In genomic region chr12:11648514-11649412, GRCh38 we compare ENCODE assay signal across 8 cellular contexts. TPM values are rescaled to one million over a fixed set of nuclear protein-coding genes. Genes with fewer than 3 reads are reported as not detected.
A peak's percentile ranks its signal among the peaks of the same experiment; 100 is the strongest.
DNase-seq lines count a peak whose midpoint lies in the region; ATAC-seq, FAIRE-seq and TF ChIP-seq lines count a peak whose summit lies in the region.

No MANE protein-coding gene starts in this region.

- H3K27ac ChIP-seq in angular gyrus (ENCODE audit: low read depth, low read length) = peak overlapping the region; percentile 88
- H3K27ac ChIP-seq in right atrium auricular region = peak overlapping the region; percentile 93 to 95

- H3K36me3 ChIP-seq in right atrium auricular region = no peaks in the 10 kb centered on the region

- DNase-seq in GM12892 (ENCODE audit: insufficient read length) = peak; percentile 59
- DNase-seq in NCI-H1417 (lab: John Stamatoyannopoulos, UW) = peak; percentile 76 to 97 (median 96)
- DNase-seq in T-helper 1 cell = peak; percentile 47 to 84 (median 60)
- DNase-seq in right atrium auricular region (ENCODE audit: low spot score) = peak; percentile 78
- peak; percentile 77 for DNase-seq in putamen (ENCODE audit: low spot score)
- no peak for DNase-seq in cerebellar nuclear complex (lab: John Stamatoyannopoulos, UW)

- TF ChIP-seq CTCF in right atrium auricular region (IDR thresholded peaks at IDR 0.05) = peak in 1 of 2 donors; percentile 29

- no peaks in the 10 kb centered on the region for H3K9me3 ChIP-seq in right atrium auricular region

- ATAC-seq in HG02759 (IDR thresholded peaks at IDR 0.05; ENCODE audit: unreplicated experiment) = peak; percentile 37

- no peaks in the 10 kb centered on the region for H3K27me3 ChIP-seq in right atrium auricular region

- peaks cover 0 to 28% of the 10 kb centered on the region in 2 donors for H3K4me1 ChIP-seq in right atrium auricular region

- FAIRE-seq in GM12892 (lab: Jason Lieb, UNC) = peak; percentile 86

- peak overlapping the region; percentile 72 to 80 for H3K4me3 ChIP-seq in right atrium auricular region

- TF ChIP-seq POLR2A in GM12892 (IDR thresholded peaks at IDR 0.05; ENCODE audit: low read depth, low read length) = peak; percentile 74

RNA-seq across cellular contexts. Expression of gene ETV6, which starts 0.7 kb away (rescaled TPM):
- 27.3 TPM for polyA plus RNA-seq in GM12892 (2012; ENCODE audit: missing spikeins)
- total RNA-seq in right atrium auricular region = 1 to 10 TPM; 6.7 TPM

Comparison
In these comparisons a context has a peak if more than half of its experiments do, and no peak if none do; other contexts are left out.
1. DNase-seq: peak in GM12892 (single experiment), NCI-H1417 (3 of 3), T-helper 1 cell (5 of 5), right atrium auricular region (single experiment) and putamen (single experiment); none in cerebellar nuclear complex (0 of 2).